ENCODE assay signal across 1 cellular context in the genomic region with DNA sequence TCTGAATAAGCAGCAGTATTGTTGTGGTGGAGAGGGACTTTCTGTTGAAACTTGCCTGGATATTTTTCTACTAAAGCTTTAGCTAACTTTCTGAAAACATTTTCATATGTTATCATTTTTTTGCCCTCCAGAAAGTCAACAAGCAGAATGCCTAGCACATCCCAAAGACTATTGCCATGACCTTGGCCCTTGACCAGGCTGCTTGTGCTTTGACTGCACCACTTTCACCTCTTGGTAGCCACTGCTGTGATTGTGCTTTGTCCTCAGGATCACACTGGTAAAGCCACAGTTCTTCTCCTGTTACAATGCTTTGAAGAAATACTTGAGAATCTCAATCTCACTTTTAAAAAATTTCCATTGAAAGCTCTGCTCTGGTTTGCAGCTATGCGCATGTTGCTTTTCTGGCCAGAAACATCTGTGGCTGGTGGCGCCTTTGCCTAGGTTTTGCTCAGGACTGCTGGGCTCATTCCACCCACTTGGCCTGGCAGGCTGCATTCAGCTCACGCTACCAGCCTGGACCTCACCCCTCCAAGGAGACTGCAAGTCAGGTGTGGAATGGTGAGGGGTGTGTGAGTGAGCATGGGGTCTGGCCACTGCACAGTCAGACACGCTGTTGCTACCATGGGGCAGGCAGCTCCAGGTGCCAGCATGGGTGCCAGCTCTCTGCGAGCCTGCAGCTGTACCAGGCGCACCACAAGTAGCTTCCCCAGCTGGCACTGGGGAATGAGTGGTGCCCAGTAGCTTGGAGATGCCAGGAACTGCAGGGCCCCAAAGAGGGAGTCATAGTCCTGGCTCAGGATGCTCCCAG.
A peak's percentile ranks its signal among the peaks of the same experiment; 100 is the strongest.
TF ChIP-seq lines count a peak whose summit lies in the region.

No MANE protein-coding gene starts in this region.

TF ChIP-seq in HepG2, 621 proteins besides CTCF, POLR2A, EP300 and RAD21 (continued from another document and continues in another):
- TF ChIP-seq AFF4 (CRISPR knock-in tag; IDR thresholded peaks at IDR 0.05), result no peak
- TF ChIP-seq, protein P1, sequence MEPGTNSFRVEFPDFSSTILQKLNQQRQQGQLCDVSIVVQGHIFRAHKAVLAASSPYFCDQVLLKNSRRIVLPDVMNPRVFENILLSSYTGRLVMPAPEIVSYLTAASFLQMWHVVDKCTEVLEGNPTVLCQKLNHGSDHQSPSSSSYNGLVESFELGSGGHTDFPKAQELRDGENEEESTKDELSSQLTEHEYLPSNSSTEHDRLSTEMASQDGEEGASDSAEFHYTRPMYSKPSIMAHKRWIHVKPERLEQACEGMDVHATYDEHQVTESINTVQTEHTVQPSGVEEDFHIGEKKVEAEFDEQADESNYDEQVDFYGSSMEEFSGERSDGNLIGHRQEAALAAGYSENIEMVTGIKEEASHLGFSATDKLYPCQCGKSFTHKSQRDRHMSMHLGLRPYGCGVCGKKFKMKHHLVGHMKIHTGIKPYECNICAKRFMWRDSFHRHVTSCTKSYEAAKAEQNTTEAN (CRISPR knock-in tag; conservative IDR thresholded peaks at IDR 0.05), result no peak; the same call in 1 of the 2 replicates
- TF ChIP-seq MAZ (IDR thresholded peaks at IDR 0.05; ENCODE audit: borderline replicate concordance, low read depth, low read length), result no peak
- TF ChIP-seq MAZ (CRISPR knock-in tag; IDR thresholded peaks at IDR 0.05; ENCODE audit: low read depth), result no peak
- TF ChIP-seq ZNF460 (CRISPR knock-in tag; IDR thresholded peaks at IDR 0.05; ENCODE audit: borderline replicate concordance), result no peak
- TF ChIP-seq FOXP1 (IDR thresholded peaks at IDR 0.05), result no peak
- peak; percentile 58; the same call in 1 of the 2 replicates for TF ChIP-seq FOXP1 (CRISPR knock-in tag; IDR thresholded peaks at IDR 0.05)
- TF ChIP-seq ZNF136 (CRISPR knock-in tag; IDR thresholded peaks at IDR 0.05; ENCODE audit: low read depth), result no peak
- no peak for TF ChIP-seq ASH2L (IDR thresholded peaks at IDR 0.05; ENCODE audit: insufficient read length, low read depth, low read length)
- peak; percentile 89 for TF ChIP-seq RCOR2 (CRISPR knock-in tag; IDR thresholded peaks at IDR 0.05)
- no peak for TF ChIP-seq ZNF616 (CRISPR knock-in tag; IDR thresholded peaks at IDR 0.05; ENCODE audit: low read depth)
- TF ChIP-seq ZHX2 (IDR thresholded peaks at IDR 0.05; ENCODE audit: low read depth), result no peak
- TF ChIP-seq ZHX2 (CRISPR knock-in tag; IDR thresholded peaks at IDR 0.05; ENCODE audit: borderline replicate concordance), result no peak
- peak; percentile 44; the same call in 1 of the 2 replicates for TF ChIP-seq HOXA3 (CRISPR knock-in tag; IDR thresholded peaks at IDR 0.05)
- TF ChIP-seq SIX1 (CRISPR knock-in tag; IDR thresholded peaks at IDR 0.05; ENCODE audit: borderline replicate concordance), result no peak
- TF ChIP-seq GZF1 (CRISPR knock-in tag; IDR thresholded peaks at IDR 0.05), result no peak
- no peak for TF ChIP-seq CAMTA2 (CRISPR knock-in tag; IDR thresholded peaks at IDR 0.05; ENCODE audit: borderline replicate concordance)
- no peak for TF ChIP-seq KLF16 (CRISPR knock-in tag; IDR thresholded peaks at IDR 0.05)
- TF ChIP-seq, protein P2, sequence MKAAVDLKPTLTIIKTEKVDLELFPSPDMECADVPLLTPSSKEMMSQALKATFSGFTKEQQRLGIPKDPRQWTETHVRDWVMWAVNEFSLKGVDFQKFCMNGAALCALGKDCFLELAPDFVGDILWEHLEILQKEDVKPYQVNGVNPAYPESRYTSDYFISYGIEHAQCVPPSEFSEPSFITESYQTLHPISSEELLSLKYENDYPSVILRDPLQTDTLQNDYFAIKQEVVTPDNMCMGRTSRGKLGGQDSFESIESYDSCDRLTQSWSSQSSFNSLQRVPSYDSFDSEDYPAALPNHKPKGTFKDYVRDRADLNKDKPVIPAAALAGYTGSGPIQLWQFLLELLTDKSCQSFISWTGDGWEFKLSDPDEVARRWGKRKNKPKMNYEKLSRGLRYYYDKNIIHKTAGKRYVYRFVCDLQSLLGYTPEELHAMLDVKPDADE (CRISPR knock-in tag; IDR thresholded peaks at IDR 0.05), result no peak
- peak; percentile 95 for TF ChIP-seq HNF4A (CRISPR knock-in tag; IDR thresholded peaks at IDR 0.05)
- TF ChIP-seq, protein P3, sequence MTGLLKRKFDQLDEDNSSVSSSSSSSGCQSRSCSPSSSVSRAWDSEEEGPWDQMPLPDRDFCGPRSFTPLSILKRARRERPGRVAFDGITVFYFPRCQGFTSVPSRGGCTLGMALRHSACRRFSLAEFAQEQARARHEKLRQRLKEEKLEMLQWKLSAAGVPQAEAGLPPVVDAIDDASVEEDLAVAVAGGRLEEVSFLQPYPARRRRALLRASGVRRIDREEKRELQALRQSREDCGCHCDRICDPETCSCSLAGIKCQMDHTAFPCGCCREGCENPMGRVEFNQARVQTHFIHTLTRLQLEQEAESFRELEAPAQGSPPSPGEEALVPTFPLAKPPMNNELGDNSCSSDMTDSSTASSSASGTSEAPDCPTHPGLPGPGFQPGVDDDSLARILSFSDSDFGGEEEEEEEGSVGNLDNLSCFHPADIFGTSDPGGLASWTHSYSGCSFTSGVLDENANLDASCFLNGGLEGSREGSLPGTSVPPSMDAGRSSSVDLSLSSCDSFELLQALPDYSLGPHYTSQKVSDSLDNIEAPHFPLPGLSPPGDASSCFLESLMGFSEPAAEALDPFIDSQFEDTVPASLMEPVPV (CRISPR knock-in tag; IDR thresholded peaks at IDR 0.05), result no peak
- TF ChIP-seq MIXL1 (CRISPR knock-in tag; IDR thresholded peaks at IDR 0.05), result 0 out of 2 replicates have a peak, but pooled peaks have one; percentile 42
- TF ChIP-seq EEA1 (CRISPR knock-in tag; IDR thresholded peaks at IDR 0.05; ENCODE audit: borderline replicate concordance), result no peak
- TF ChIP-seq, protein P4, sequence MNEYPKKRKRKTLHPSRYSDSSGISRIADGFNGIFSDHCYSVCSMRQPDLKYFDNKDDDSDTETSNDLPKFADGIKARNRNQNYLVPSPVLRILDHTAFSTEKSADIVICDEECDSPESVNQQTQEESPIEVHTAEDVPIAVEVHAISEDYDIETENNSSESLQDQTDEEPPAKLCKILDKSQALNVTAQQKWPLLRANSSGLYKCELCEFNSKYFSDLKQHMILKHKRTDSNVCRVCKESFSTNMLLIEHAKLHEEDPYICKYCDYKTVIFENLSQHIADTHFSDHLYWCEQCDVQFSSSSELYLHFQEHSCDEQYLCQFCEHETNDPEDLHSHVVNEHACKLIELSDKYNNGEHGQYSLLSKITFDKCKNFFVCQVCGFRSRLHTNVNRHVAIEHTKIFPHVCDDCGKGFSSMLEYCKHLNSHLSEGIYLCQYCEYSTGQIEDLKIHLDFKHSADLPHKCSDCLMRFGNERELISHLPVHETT (CRISPR knock-in tag; conservative IDR thresholded peaks at IDR 0.05), result no peak
- no peak for TF ChIP-seq ZNF567 (CRISPR knock-in tag; IDR thresholded peaks at IDR 0.05; ENCODE audit: borderline replicate concordance)
- TF ChIP-seq ZNF646 (CRISPR knock-in tag; IDR thresholded peaks at IDR 0.05), result no peak
- TF ChIP-seq ATF7-NPFF (CRISPR knock-in tag; IDR thresholded peaks at IDR 0.05; ENCODE audit: low read depth), result no peak
- TF ChIP-seq ZZZ3 (CRISPR knock-in tag; IDR thresholded peaks at IDR 0.05; ENCODE audit: borderline replicate concordance), result no peak
